In genomic region chr6:149451361-149452061, GRCh38 we compare ENCODE assay signal across 10 cellular contexts. TPM values are rescaled to one million over a fixed set of nuclear protein-coding genes. Genes with fewer than 3 reads are reported as not detected.
DNase-seq lines count a peak whose midpoint lies in the region; ATAC-seq and TF ChIP-seq lines count a peak whose summit lies in the region.
"Had no signal": no experiment of that assay in that cellular context is flagged by ENCODE, and none has a peak within 500 bp of the region (broad histone marks: within the 10 kb centered on the region; RNA-seq: fewer than 3 reads in every experiment).

No MANE protein-coding gene starts in this region.

- H3K4me1 Mint-ChIP-seq in glutamatergic neuron (ENCODE audit: low read depth, unreplicated experiment) (no peaks in the 10 kb centered on the region), neural progenitor cell (peaks cover 8% of the 10 kb centered on the region)

- H3K4me1 ChIP-seq in A673 (ENCODE audit: insufficient read depth, low read length, poor library complexity, severe bottlenecking) (peaks cover 7% of the 10 kb centered on the region), neural progenitor cell (peaks cover 10% of the 10 kb centered on the region)

- no peaks in the 10 kb centered on the region for H3K36me3 ChIP-seq in A673 (ENCODE audit: insufficient read depth, low read length, poor library complexity, severe bottlenecking)
- H3K36me3 ChIP-seq in neural progenitor cell: no peaks in the 10 kb centered on the region

- no peaks in the 10 kb centered on the region for H3K9me3 ChIP-seq in A673 (ENCODE audit: low read depth, low read length, poor library complexity, severe bottlenecking)
- no peaks in the 10 kb centered on the region for H3K9me3 ChIP-seq in neural progenitor cell (ENCODE audit: low read depth)

- H3K27me3 ChIP-seq in A673 (replicated peaks; ENCODE audit: insufficient read depth, low read depth, low read length, poor library complexity) (peaks cover 7% of the 10 kb centered on the region), neural progenitor cell (peaks cover 58% of the 10 kb centered on the region)

- no peak overlapping the region for H3K27ac ChIP-seq in A673 (ENCODE audit: low read depth, low read length, poor library complexity, severe bottlenecking)
- no peak overlapping the region for H3K27ac ChIP-seq in neural progenitor cell

- no TSS peak for BruUV-seq in A673 (replicated peaks; lab: Mats Ljungman, UMichigan)

- POLR2A ChIA-PET in A673 (lab: Charles Lee; ENCODE audit: low non-redundant PET): no interaction called here

- H4K20me1 ChIP-seq in neural progenitor cell (ENCODE audit: low read depth): no peaks in the 10 kb centered on the region

- H3K4me2 ChIP-seq in neural progenitor cell: peak overlapping the region; percentile 83

- no peak for ATAC-seq in HG02759 (IDR thresholded peaks at IDR 0.05; ENCODE audit: unreplicated experiment)

- TF ChIP-seq CTCF in A673 (conservative IDR thresholded peaks at IDR 0.05; ENCODE audit: low read depth, low read length) (no peak), glutamatergic neuron (IDR thresholded peaks at IDR 0.05; ENCODE audit: partially characterized antibody, unreplicated experiment) (no peak), neural progenitor cell (IDR thresholded peaks at IDR 0.05) (no peak)

- intact Hi-C loops in A673 (cut with micrococcal nuclease; ENCODE audit: unreplicated experiment): no loop called here

- H3K79me2 ChIP-seq in neural progenitor cell (ENCODE audit: low read depth): no peaks in the 10 kb centered on the region

- DNase-seq in A673 (ENCODE audit: low spot score) (no peak), SW480 (ENCODE audit: low spot score) (peak; percentile 29), glutamatergic neuron (peak; percentile 47), neural progenitor cell (ENCODE audit: low spot score) (peak; percentile 37), RPMI8226 (no peak), glomerular visceral epithelial cell (ENCODE audit: extremely low spot score) (no peak), NCI-H2081 treated with DMSO at 0.1 percent for 48 hours (lab: John Stamatoyannopoulos, UW) (no peak)
- DNase-seq: activated CD4-positive, alpha-beta T cell treated with anti-CD3 and anti-CD28 coated beads for 1 hour had no signal

- H3K9me3 Mint-ChIP-seq in glutamatergic neuron (ENCODE audit: unreplicated experiment) (peaks cover 6% of the 10 kb centered on the region), neural progenitor cell (no peaks in the 10 kb centered on the region)
- H3K9me3 Mint-ChIP-seq: CD4-positive, alpha-beta memory T cell had no signal

- H3K27me3 Mint-ChIP-seq in glutamatergic neuron (ENCODE audit: unreplicated experiment) (peaks cover 17% of the 10 kb centered on the region), neural progenitor cell (ENCODE audit: insufficient read depth, low read depth) (peaks cover 18% of the 10 kb centered on the region)
- H3K27me3 Mint-ChIP-seq: CD4-positive, alpha-beta memory T cell had no signal

- H3F3A ChIP-seq in neural progenitor cell (ENCODE audit: low read depth): no peaks in the 10 kb centered on the region

- H3K9ac ChIP-seq in neural progenitor cell: no peak overlapping the region

- no peaks in the 10 kb centered on the region for H3K36me3 Mint-ChIP-seq in glutamatergic neuron (ENCODE audit: unreplicated experiment)
- H3K36me3 Mint-ChIP-seq in neural progenitor cell: no peaks in the 10 kb centered on the region

- H3K4me3 Mint-ChIP-seq in glutamatergic neuron (ENCODE audit: unreplicated experiment) (no peak overlapping the region), neural progenitor cell (peak overlapping the region; percentile 27)
- H3K4me3 Mint-ChIP-seq: CD4-positive, alpha-beta memory T cell had no signal

- CTCF ChIA-PET in A673 (lab: Charles Lee): no interaction called here

- peak overlapping the region; percentile 98 for H2AFZ ChIP-seq in neural progenitor cell (replicated peaks)

- peak overlapping the region; percentile 38 for H3K4me3 ChIP-seq in A673 (ENCODE audit: low read depth, low read length, poor library complexity, severe bottlenecking)
- H3K4me3 ChIP-seq in neural progenitor cell: peak overlapping the region; percentile 47

- H3K27ac Mint-ChIP-seq in glutamatergic neuron (ENCODE audit: unreplicated experiment) (no peak overlapping the region), neural progenitor cell (no peak overlapping the region)

RNA-seq across cellular contexts. Expression of gene ZC3H12D, which starts 33.3 kb away (rescaled TPM):
- 0.30 and 0.33 TPM in 2 replicates for total RNA-seq in A673 (2021)
- 48.7 TPM for total RNA-seq in glutamatergic neuron (ENCODE audit: unreplicated experiment)
- total RNA-seq in neural progenitor cell (ENCODE audit: low replicate concordance): 0.03 TPM in 1 of 2 replicates, not detected in the other

RNA-seq across cellular contexts. Expression of gene SUMO4, which starts 51.4 kb away (rescaled TPM):
- total RNA-seq in A673 (2021): 1.9 and 2.8 TPM in 2 replicates
- total RNA-seq in glutamatergic neuron (ENCODE audit: unreplicated experiment): 1.3 TPM
- total RNA-seq in neural progenitor cell (ENCODE audit: low replicate concordance): 0.82 and 2.3 TPM in 2 replicates

Comparison
In these comparisons a context has a peak if more than half of its experiments do, and no peak if none do; other contexts are left out.
1. DNase-seq: peak in SW480 (single experiment), glutamatergic neuron (single experiment) and neural progenitor cell (single experiment); none in A673 (single experiment), RPMI8226 (single experiment), glomerular visceral epithelial cell (single experiment) and NCI-H2081 treated with DMSO at 0.1 percent for 48 hours (single experiment).
2. RNA of gene ZC3H12D, which starts 33.3 kb away (total RNA-seq): 48.7 TPM in glutamatergic neuron (single experiment); 0.30 to 0.33 TPM in A673 and 0.03 TPM in neural progenitor cell; every median in the first group is over 10 times any median in the second.